In the genomic region with DNA sequence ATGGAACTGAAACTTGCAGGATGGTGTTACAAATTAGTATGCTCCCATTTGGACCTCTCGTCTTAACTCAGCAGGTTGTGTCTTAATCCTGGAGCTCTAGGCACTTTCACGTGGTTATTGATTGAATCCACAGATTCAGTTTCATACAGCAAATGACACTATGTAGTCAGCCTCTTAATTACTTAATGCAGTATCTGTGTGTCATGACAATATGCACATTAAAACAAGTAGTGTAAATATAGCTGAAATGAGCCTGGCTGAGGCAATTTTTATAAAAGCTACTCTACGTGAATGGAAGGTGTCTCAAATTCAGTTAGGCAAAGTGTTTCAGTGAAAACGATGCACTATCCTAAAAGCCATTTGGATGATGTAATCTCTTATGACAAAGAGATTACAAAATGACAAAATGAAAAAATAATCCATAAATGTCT, we compare ENCODE assay signal across 1 cellular context.
TF ChIP-seq lines count a peak whose summit lies in the region.

No MANE protein-coding gene starts in this region.

TF ChIP-seq in HepG2, 621 proteins besides CTCF, POLR2A, EP300 and RAD21 (continued from another document):
- TF ChIP-seq, protein P1, sequence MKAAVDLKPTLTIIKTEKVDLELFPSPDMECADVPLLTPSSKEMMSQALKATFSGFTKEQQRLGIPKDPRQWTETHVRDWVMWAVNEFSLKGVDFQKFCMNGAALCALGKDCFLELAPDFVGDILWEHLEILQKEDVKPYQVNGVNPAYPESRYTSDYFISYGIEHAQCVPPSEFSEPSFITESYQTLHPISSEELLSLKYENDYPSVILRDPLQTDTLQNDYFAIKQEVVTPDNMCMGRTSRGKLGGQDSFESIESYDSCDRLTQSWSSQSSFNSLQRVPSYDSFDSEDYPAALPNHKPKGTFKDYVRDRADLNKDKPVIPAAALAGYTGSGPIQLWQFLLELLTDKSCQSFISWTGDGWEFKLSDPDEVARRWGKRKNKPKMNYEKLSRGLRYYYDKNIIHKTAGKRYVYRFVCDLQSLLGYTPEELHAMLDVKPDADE (CRISPR knock-in tag; IDR thresholded peaks at IDR 0.05): no peak
